In the genomic region with DNA sequence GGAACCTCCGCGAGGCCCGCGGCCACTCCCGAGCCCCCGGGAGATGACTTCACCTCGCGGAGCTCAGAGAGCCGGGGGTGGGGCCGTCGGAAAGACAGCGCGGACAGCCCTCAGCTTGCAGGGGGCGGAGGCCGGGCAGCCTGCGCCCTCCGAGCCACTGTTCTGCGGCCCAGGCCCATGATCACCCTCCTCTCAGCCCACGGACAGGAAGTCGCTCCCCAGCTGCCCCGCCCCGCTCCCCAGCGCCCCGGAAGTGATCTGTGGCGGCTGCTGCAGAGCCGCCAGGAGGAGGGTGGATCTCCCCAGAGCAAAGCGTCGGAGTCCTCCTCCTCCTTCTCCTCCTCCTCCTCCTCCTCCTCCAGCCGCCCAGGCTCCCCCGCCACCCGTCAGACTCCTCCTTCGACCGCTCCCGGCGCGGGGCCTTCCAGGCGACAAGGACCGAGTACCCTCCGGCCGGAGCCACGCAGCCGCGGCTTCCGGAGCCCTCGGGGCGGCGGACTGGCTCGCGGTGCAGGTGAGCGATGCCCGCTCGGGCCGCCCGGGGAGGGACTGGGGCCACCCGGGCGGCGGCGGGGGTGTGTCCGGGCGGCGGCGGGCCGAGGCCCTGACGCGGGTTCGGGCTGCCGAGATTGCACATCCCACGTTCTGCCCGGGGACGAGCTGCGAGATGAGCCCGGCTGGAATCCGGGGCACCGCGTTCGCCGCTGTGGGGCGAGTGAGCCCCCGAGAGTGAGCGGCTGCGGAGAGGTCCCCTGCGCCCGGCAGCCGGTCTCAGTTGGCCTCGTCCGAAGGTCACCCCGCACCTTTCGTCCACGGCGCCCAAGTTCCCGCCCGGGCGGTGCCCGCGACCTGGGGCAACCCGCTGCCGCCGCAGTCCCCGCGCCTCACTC, we compare ENCODE assay signal across 1 cellular context.
TF ChIP-seq lines count a peak whose summit lies in the region.

A gene with protein sequence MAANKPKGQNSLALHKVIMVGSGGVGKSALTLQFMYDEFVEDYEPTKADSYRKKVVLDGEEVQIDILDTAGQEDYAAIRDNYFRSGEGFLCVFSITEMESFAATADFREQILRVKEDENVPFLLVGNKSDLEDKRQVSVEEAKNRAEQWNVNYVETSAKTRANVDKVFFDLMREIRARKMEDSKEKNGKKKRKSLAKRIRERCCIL (plus strand): TSS at position 261 of the 890 bp plus-strand sequence. CDS start 63,096 bp downstream, outside the sequence.

TF ChIP-seq in GM12878, 131 proteins besides CTCF, POLR2A, EP300 and RAD21 (continued from another document):
- TF ChIP-seq, protein P1, sequence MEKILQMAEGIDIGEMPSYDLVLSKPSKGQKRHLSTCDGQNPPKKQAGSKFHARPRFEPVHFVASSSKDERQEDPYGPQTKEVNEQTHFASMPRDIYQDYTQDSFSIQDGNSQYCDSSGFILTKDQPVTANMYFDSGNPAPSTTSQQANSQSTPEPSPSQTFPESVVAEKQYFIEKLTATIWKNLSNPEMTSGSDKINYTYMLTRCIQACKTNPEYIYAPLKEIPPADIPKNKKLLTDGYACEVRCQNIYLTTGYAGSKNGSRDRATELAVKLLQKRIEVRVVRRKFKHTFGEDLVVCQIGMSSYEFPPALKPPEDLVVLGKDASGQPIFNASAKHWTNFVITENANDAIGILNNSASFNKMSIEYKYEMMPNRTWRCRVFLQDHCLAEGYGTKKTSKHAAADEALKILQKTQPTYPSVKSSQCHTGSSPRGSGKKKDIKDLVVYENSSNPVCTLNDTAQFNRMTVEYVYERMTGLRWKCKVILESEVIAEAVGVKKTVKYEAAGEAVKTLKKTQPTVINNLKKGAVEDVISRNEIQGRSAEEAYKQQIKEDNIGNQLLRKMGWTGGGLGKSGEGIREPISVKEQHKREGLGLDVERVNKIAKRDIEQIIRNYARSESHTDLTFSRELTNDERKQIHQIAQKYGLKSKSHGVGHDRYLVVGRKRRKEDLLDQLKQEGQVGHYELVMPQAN (conservative IDR thresholded peaks at IDR 0.05), result peak; percentile 89
- TF ChIP-seq HDGF (IDR thresholded peaks at IDR 0.05) (0 out of 2 replicates have a peak, but pooled peaks have one; percentile 44), CBFB (IDR thresholded peaks at IDR 0.05; ENCODE audit: low read depth) (peak; percentile 56; the same call in 1 of the 2 replicates), NRF1 (conservative IDR thresholded peaks at IDR 0.05; ENCODE audit: low read depth, low read length) (no peak), SP1 (IDR thresholded peaks at IDR 0.05; ENCODE audit: low read depth, low read length) (no peak), STAT3 (IDR thresholded peaks at IDR 0.05; ENCODE audit: low read depth, low read length) (no peak), STAT1 (conservative IDR thresholded peaks at IDR 0.05) (no peak), RFX5 (IDR thresholded peaks at IDR 0.05; ENCODE audit: low read depth, low read length) (no peak), CREM (IDR thresholded peaks at IDR 0.05; ENCODE audit: low read depth) (0 out of 2 replicates have a peak, but pooled peaks have one; percentile 21), SIN3A (IDR thresholded peaks at IDR 0.05; ENCODE audit: low read depth, low read length) (peak; percentile 73; the same call in 1 of the 2 replicates), TARDBP (IDR thresholded peaks at IDR 0.05; ENCODE audit: borderline replicate concordance) (no peak), MYB (IDR thresholded peaks at IDR 0.05; ENCODE audit: borderline replicate concordance, low read depth, low read length) (no peak), BRCA1 (IDR thresholded peaks at IDR 0.05; ENCODE audit: low read depth, low read length) (no peak), SMAD1 (IDR thresholded peaks at IDR 0.05; ENCODE audit: low read depth, partially characterized antibody) (no peak), TCF3 (IDR thresholded peaks at IDR 0.05; ENCODE audit: borderline replicate concordance, insufficient read depth, low read depth, low read length) (0 out of 2 replicates have a peak, but pooled peaks have one; percentile 36), SMC3 (IDR thresholded peaks at IDR 0.05; ENCODE audit: borderline replicate concordance, low read length) (no peak), IKZF1 (conservative IDR thresholded peaks at IDR 0.05) (peak; percentile 79), NR2F1 (conservative IDR thresholded peaks at IDR 0.05) (peak; percentile 44), RCOR1 (conservative IDR thresholded peaks at IDR 0.05; ENCODE audit: low read depth, low read length) (no peak), SREBF2 (IDR thresholded peaks at IDR 0.05; ENCODE audit: low read length) (peak; percentile 54; the same call in 1 of the 2 replicates), CHD4 (IDR thresholded peaks at IDR 0.05) (no peak), LARP7 (IDR thresholded peaks at IDR 0.05) (peak; percentile 84; the same call in 1 of the 2 replicates), YY1 (IDR thresholded peaks at IDR 0.05; ENCODE audit: low read depth, low read length) (peak; percentile 22; the same call in 1 of the 2 replicates), HDAC2 (IDR thresholded peaks at IDR 0.05) (no peak), EZH2 (IDR thresholded peaks at IDR 0.05; ENCODE audit: borderline replicate concordance, control insufficient read depth, low read depth, low read length) (no peak)
- TF ChIP-seq, protein P2, sequence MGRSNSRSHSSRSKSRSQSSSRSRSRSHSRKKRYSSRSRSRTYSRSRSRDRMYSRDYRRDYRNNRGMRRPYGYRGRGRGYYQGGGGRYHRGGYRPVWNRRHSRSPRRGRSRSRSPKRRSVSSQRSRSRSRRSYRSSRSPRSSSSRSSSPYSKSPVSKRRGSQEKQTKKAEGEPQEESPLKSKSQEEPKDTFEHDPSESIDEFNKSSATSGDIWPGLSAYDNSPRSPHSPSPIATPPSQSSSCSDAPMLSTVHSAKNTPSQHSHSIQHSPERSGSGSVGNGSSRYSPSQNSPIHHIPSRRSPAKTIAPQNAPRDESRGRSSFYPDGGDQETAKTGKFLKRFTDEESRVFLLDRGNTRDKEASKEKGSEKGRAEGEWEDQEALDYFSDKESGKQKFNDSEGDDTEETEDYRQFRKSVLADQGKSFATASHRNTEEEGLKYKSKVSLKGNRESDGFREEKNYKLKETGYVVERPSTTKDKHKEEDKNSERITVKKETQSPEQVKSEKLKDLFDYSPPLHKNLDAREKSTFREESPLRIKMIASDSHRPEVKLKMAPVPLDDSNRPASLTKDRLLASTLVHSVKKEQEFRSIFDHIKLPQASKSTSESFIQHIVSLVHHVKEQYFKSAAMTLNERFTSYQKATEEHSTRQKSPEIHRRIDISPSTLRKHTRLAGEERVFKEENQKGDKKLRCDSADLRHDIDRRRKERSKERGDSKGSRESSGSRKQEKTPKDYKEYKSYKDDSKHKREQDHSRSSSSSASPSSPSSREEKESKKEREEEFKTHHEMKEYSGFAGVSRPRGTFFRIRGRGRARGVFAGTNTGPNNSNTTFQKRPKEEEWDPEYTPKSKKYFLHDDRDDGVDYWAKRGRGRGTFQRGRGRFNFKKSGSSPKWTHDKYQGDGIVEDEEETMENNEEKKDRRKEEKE (IDR thresholded peaks at IDR 0.05), result 0 out of 2 replicates have a peak, but pooled peaks have one; percentile 58
- TF ChIP-seq, protein P3, sequence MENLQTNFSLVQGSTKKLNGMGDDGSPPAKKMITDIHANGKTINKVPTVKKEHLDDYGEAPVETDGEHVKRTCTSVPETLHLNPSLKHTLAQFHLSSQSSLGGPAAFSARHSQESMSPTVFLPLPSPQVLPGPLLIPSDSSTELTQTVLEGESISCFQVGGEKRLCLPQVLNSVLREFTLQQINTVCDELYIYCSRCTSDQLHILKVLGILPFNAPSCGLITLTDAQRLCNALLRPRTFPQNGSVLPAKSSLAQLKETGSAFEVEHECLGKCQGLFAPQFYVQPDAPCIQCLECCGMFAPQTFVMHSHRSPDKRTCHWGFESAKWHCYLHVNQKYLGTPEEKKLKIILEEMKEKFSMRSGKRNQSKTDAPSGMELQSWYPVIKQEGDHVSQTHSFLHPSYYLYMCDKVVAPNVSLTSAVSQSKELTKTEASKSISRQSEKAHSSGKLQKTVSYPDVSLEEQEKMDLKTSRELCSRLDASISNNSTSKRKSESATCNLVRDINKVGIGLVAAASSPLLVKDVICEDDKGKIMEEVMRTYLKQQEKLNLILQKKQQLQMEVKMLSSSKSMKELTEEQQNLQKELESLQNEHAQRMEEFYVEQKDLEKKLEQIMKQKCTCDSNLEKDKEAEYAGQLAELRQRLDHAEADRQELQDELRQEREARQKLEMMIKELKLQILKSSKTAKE (IDR thresholded peaks at IDR 0.05; ENCODE audit: low read depth, poor library complexity, severe bottlenecking), result no peak
